ENCODE assay signal across 1 cellular context in the genomic region with DNA sequence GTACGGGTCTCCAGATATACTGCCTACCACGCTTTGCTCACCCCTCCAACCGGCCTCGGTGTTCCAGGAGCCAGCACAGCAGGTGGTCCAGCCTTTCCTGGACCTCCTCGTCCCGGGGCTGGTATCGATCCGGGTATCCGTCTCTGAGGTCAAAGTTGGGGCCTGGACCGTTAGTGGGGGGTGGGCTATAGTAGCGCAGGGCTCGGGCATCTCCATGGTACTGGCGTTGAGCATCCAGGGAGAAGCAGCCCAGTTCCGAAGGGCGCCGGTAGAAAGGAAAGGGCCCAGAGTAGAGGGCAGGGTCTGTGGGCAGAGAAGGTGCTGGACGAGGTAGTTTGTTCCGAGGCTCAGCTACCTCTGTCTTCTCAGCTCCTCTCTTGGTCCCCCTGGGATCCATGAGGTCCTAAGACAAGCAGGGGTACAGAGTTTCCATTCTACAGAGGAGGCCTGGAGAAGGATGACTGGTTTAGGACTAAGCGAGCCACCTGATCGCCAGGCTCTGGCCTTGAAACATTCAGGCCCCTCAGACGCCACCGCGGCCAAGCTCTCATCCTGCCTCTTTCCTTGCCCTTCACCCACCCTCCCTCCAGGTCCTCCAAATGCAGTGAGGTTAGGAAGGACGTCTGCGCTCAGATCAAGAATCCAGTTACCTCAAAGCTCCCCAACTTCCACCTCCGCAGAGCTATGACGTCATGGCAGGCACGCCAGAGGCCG.
TF ChIP-seq lines count a peak whose summit lies in the region.

No MANE protein-coding gene starts in this region.

TF ChIP-seq in GM23338, 12 proteins besides CTCF, POLR2A, EP300 and RAD21 (continued from another document):
- TF ChIP-seq, protein P1, sequence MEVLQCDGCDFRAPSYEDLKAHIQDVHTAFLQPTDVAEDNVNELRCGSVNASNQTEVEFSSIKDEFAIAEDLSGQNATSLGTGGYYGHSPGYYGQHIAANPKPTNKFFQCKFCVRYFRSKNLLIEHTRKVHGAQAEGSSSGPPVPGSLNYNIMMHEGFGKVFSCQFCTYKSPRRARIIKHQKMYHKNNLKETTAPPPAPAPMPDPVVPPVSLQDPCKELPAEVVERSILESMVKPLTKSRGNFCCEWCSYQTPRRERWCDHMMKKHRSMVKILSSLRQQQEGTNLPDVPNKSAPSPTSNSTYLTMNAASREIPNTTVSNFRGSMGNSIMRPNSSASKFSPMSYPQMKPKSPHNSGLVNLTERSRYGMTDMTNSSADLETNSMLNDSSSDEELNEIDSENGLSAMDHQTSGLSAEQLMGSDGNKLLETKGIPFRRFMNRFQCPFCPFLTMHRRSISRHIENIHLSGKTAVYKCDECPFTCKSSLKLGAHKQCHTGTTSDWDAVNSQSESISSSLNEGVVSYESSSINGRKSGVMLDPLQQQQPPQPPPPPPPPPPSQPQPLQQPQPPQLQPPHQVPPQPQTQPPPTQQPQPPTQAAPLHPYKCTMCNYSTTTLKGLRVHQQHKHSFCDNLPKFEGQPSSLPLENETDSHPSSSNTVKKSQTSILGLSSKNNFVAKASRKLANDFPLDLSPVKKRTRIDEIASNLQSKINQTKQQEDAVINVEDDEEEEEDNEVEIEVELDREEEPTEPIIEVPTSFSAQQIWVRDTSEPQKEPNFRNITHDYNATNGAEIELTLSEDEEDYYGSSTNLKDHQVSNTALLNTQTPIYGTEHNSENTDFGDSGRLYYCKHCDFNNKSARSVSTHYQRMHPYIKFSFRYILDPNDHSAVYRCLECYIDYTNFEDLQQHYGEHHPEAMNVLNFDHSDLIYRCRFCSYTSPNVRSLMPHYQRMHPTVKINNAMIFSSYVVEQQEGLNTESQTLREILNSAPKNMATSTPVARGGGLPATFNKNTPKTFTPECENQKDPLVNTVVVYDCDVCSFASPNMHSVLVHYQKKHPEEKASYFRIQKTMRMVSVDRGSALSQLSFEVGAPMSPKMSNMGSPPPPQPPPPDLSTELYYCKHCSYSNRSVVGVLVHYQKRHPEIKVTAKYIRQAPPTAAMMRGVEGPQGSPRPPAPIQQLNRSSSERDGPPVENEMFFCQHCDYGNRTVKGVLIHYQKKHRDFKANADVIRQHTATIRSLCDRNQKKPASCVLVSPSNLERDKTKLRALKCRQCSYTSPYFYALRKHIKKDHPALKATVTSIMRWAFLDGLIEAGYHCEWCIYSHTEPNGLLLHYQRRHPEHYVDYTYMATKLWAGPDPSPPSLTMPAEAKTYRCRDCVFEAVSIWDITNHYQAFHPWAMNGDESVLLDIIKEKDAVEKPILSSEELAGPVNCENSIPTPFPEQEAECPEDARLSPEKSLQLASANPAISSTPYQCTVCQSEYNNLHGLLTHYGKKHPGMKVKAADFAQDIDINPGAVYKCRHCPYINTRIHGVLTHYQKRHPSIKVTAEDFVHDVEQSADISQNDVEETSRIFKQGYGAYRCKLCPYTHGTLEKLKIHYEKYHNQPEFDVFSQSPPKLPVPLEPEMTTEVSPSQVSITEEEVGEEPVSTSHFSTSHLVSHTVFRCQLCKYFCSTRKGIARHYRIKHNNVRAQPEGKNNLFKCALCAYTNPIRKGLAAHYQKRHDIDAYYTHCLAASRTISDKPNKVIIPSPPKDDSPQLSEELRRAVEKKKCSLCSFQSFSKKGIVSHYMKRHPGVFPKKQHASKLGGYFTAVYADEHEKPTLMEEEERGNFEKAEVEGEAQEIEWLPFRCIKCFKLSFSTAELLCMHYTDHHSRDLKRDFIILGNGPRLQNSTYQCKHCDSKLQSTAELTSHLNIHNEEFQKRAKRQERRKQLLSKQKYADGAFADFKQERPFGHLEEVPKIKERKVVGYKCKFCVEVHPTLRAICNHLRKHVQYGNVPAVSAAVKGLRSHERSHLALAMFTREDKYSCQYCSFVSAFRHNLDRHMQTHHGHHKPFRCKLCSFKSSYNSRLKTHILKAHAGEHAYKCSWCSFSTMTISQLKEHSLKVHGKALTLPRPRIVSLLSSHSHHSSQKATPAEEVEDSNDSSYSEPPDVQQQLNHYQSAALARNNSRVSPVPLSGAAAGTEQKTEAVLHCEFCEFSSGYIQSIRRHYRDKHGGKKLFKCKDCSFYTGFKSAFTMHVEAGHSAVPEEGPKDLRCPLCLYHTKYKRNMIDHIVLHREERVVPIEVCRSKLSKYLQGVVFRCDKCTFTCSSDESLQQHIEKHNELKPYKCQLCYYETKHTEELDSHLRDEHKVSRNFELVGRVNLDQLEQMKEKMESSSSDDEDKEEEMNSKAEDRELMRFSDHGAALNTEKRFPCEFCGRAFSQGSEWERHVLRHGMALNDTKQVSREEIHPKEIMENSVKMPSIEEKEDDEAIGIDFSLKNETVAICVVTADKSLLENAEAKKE (CRISPR knock-in tag; IDR thresholded peaks at IDR 0.05) = no peak
TF ChIP-seq in GM23338: peak in this region for 2.
